ENCODE assay signal across 10 cellular contexts in genomic region chr1:221837886-221838285, GRCh38.
A peak's percentile ranks its signal among the peaks of the same experiment; 100 is the strongest.
DNase-seq lines count a peak whose midpoint lies in the region; ATAC-seq lines count a peak whose summit lies in the region.
"Had no signal": no experiment of that assay in that cellular context is flagged by ENCODE, and none has a peak within 500 bp of the region (broad histone marks: within the 10 kb centered on the region; RNA-seq: fewer than 3 reads in every experiment).

No MANE protein-coding gene starts in this region.

- H3K9me3 Mint-ChIP-seq in CD4-positive, CD25-positive, alpha-beta regulatory T cell: peaks cover 0 to 1% (median 0%) of the 10 kb centered on the region in 7 donors

- H3K36me3 Mint-ChIP-seq in CD4-positive, CD25-positive, alpha-beta regulatory T cell: no peaks in the 10 kb centered on the region

- ATAC-seq in CD4-positive, CD25-positive, alpha-beta regulatory T cell (ENCODE audit: low read depth in 2 of 2): no peak
- ATAC-seq in GM19043 (IDR thresholded peaks at IDR 0.05; ENCODE audit: low read depth, unreplicated experiment) (peak; percentile 35), HG03342 (IDR thresholded peaks at IDR 0.05; ENCODE audit: unreplicated experiment) (peak; percentile 34), HG03469 (IDR thresholded peaks at IDR 0.05; ENCODE audit: unreplicated experiment) (no peak), GM21515 (IDR thresholded peaks at IDR 0.05; ENCODE audit: unreplicated experiment) (no peak)

- H3K4me1 Mint-ChIP-seq in CD4-positive, CD25-positive, alpha-beta regulatory T cell: peaks cover 9 to 23% (median 20%) of the 10 kb centered on the region in 4 donors

- peaks cover 14% of the 10 kb centered on the region for H3K4me1 ChIP-seq in CD4-positive, CD25-positive, alpha-beta regulatory T cell (ENCODE audit: control insufficient read depth, insufficient read depth, low read length, poor library complexity, severe bottlenecking)

- DNase-seq in CD4-positive, CD25-positive, alpha-beta regulatory T cell: peak in 2 of 3 donors; percentile 9 to 76
- DNase-seq in activated naive CD4-positive, alpha-beta T cell treated with anti-CD3 and anti-CD28 coated beads, Interleukin-2, amount 50 U/mL, for 16 hours: peak; percentile 27
- DNase-seq in globus pallidus (ENCODE audit: low spot score): no peak
- DNase-seq in NCI-H2196 treated with DMSO at 0.1 percent for 48 hours (lab: John Stamatoyannopoulos, UW; ENCODE audit: unreplicated experiment): no peak
- DNase-seq: NCI-H187 had no signal

- H3K9me3 ChIP-seq in CD4-positive, CD25-positive, alpha-beta regulatory T cell (ENCODE audit: control insufficient read depth in 2 of 2, low read length in 2 of 2): no peaks in the 10 kb centered on the region

- H3K36me3 ChIP-seq in CD4-positive, CD25-positive, alpha-beta regulatory T cell (ENCODE audit: control insufficient read depth, insufficient read depth, low read length): no peaks in the 10 kb centered on the region

- H3K27ac Mint-ChIP-seq in CD4-positive, CD25-positive, alpha-beta regulatory T cell: peak overlapping the region; percentile 9 to 32 (median 29)

- H3K27me3 Mint-ChIP-seq in CD4-positive, CD25-positive, alpha-beta regulatory T cell: no peaks in the 10 kb centered on the region

- no peaks in the 10 kb centered on the region for H3K27me3 ChIP-seq in CD4-positive, CD25-positive, alpha-beta regulatory T cell (ENCODE audit: control insufficient read depth, insufficient read depth, low read length)

- H3K4me3 ChIP-seq in CD4-positive, CD25-positive, alpha-beta regulatory T cell (ENCODE audit: low read depth, low read length): peak overlapping the region; percentile 58
- H3K4me3 ChIP-seq: SK-N-MC had no signal

- H3K4me3 Mint-ChIP-seq in CD4-positive, CD25-positive, alpha-beta regulatory T cell: peak overlapping the region; percentile 15 to 84 (median 44)

- no peak overlapping the region for H3K27ac ChIP-seq in CD4-positive, CD25-positive, alpha-beta regulatory T cell (ENCODE audit: insufficient read depth, low read length, poor library complexity, severe bottlenecking)
- H3K27ac ChIP-seq: SK-N-MC had no signal

Comparison
In these comparisons a context has a peak if more than half of its experiments do, and no peak if none do; other contexts are left out.
1. ATAC-seq: peak in GM19043 (single experiment) and HG03342 (single experiment); none in CD4-positive, CD25-positive, alpha-beta regulatory T cell (0 of 2), HG03469 (single experiment) and GM21515 (single experiment).
2. DNase-seq: peak in CD4-positive, CD25-positive, alpha-beta regulatory T cell (2 of 3) and activated naive CD4-positive, alpha-beta T cell treated with anti-CD3 and anti-CD28 coated beads, Interleukin-2, amount 50 U/mL, for 16 hours (single experiment); none in globus pallidus (single experiment) and NCI-H2196 treated with DMSO at 0.1 percent for 48 hours (single experiment).